Comparison of ENCODE assay signal across 9 cellular contexts in genomic region chr2:12720181-12720580, GRCh38. TPM values are rescaled to one million over a fixed set of nuclear protein-coding genes. Genes with fewer than 3 reads are reported as not detected.
DNase-seq lines count a peak whose midpoint lies in the region; ATAC-seq and TF ChIP-seq lines count a peak whose summit lies in the region.
"Had no signal": no experiment of that assay in that cellular context is flagged by ENCODE, and none has a peak within 500 bp of the region (broad histone marks: within the 10 kb centered on the region; RNA-seq: fewer than 3 reads in every experiment).

No MANE protein-coding gene starts in this region.

- peak overlapping the region; percentile 96; the same call in 1 of the 2 replicates for H3K9ac ChIP-seq in iPS-20b (ENCODE audit: low read depth, low read length)

- H3K4me3 Mint-ChIP-seq in T-helper 2 cell treated with Interferon-gamma antibody and Interleukin-4, amounts not matched to agents 5 μg/mL and 100 μg/mL, for 36 hours, result peak overlapping the region; percentile 91
- peak overlapping the region; percentile 84 for H3K4me3 Mint-ChIP-seq in activated CD4-positive, alpha-beta memory T cell treated with anti-CD3 and anti-CD28 coated beads, Interleukin-2, amount 10 ng/mL, durations not matched to agents 7 days and 5 days

- 20% methylated on average over 1 of the region's 1 CpG for WGBS in suprapubic skin

- no peak overlapping the region for H3K27ac ChIP-seq in iPS-20b (ENCODE audit: low read length)
- no peak overlapping the region for H3K27ac ChIP-seq in suprapubic skin

- H3K4me1 ChIP-seq in iPS-20b (ENCODE audit: insufficient read depth, low read length) (peaks cover 26% of the 10 kb centered on the region; the same call in 1 of the 2 replicates), suprapubic skin (peaks cover 56% of the 10 kb centered on the region)

- peaks cover 65% of the 10 kb centered on the region for H3K36me3 Mint-ChIP-seq in T-helper 2 cell treated with Interferon-gamma antibody and Interleukin-4, amounts not matched to agents 5 μg/mL and 100 μg/mL, for 36 hours (ENCODE audit: low read depth)
- H3K36me3 Mint-ChIP-seq in activated CD4-positive, alpha-beta memory T cell treated with anti-CD3 and anti-CD28 coated beads, Interleukin-2, amount 10 ng/mL, durations not matched to agents 7 days and 5 days (ENCODE audit: low read depth), result peaks cover 56% of the 10 kb centered on the region

- H3K27me3 ChIP-seq in iPS-20b (ENCODE audit: insufficient read depth, low read length) (no peaks in the 10 kb centered on the region; the same call in 1 of the 2 replicates), suprapubic skin (peaks cover 7% of the 10 kb centered on the region)

- POLR2A ChIA-PET in activated CD4-positive, alpha-beta memory T cell treated with anti-CD3 and anti-CD28 coated beads, Interleukin-2, amount 10 ng/mL, durations not matched to agents 7 days and 5 days (lab: Charles Lee), result interaction anchor here (0.9 to 2.4 kb wide), 9 partner anchors 8 to 977 kb away, joined by 3 to 12 read pairs (median 4); no protein-coding TSS in a partner anchor

- H3K4me1 Mint-ChIP-seq in T-helper 2 cell treated with Interferon-gamma antibody and Interleukin-4, amounts not matched to agents 5 μg/mL and 100 μg/mL, for 36 hours (ENCODE audit: low read depth), result peaks cover 65% of the 10 kb centered on the region
- peaks cover 72% of the 10 kb centered on the region for H3K4me1 Mint-ChIP-seq in activated CD4-positive, alpha-beta memory T cell treated with anti-CD3 and anti-CD28 coated beads, Interleukin-2, amount 10 ng/mL, durations not matched to agents 7 days and 5 days

- TF ChIP-seq CTCF in suprapubic skin (IDR thresholded peaks at IDR 0.05), result no peak

- CTCF ChIA-PET in activated CD4-positive, alpha-beta memory T cell treated with anti-CD3 and anti-CD28 coated beads, Interleukin-2, amount 10 ng/mL, durations not matched to agents 7 days and 5 days (lab: Charles Lee), result interaction anchor here (0.9 to 5.6 kb wide), 10 partner anchors 9 to 945 kb away, joined by 3 to 29 read pairs (median 4); no protein-coding TSS in a partner anchor

- TF ChIP-seq POLR2A in suprapubic skin (IDR thresholded peaks at IDR 0.05), result no peak

- no peak for TF ChIP-seq EP300 in suprapubic skin (IDR thresholded peaks at IDR 0.05)

- H3K36me3 ChIP-seq in iPS-20b (ENCODE audit: insufficient read depth, low read depth, low read length) (peaks cover 34% of the 10 kb centered on the region), suprapubic skin (peaks cover 4% of the 10 kb centered on the region)

- H3K9me3 Mint-ChIP-seq in T-helper 2 cell treated with Interferon-gamma antibody and Interleukin-4, amounts not matched to agents 5 μg/mL and 100 μg/mL, for 36 hours, result no peaks in the 10 kb centered on the region
- H3K9me3 Mint-ChIP-seq in activated CD4-positive, alpha-beta memory T cell treated with anti-CD3 and anti-CD28 coated beads, Interleukin-2, amount 10 ng/mL, durations not matched to agents 7 days and 5 days, result no peaks in the 10 kb centered on the region

- H3K4me3 ChIP-seq in iPS-20b (ENCODE audit: low read length) (peak overlapping the region; percentile 96), suprapubic skin (peak overlapping the region; percentile 65)

- DNase-seq in T-helper 2 cell treated with Interferon-gamma antibody and Interleukin-4, amounts not matched to agents 5 μg/mL and 100 μg/mL, for 36 hours (ENCODE audit: low spot score), result no peak
- DNase-seq in T-helper 2 cell (no peak), suprapubic skin (ENCODE audit: low spot score in 2 of 2) (no peak), NCI-H226 (no peak), NCI-H2107 treated with DMSO at 0.1 percent for 48 hours (lab: John Stamatoyannopoulos, UW; ENCODE audit: unreplicated experiment) (no peak)
- DNase-seq in activated CD4-positive, alpha-beta memory T cell treated with anti-CD3 and anti-CD28 coated beads, Interleukin-2, amount 10 ng/mL, durations not matched to agents 7 days and 5 days, result no peak
- DNase-seq: nucleus accumbens had no signal

- H3K9me3 ChIP-seq in iPS-20b (ENCODE audit: insufficient read depth, low read depth, low read length) (no peaks in the 10 kb centered on the region), suprapubic skin (no peaks in the 10 kb centered on the region)

- ATAC-seq in HG02610 (IDR thresholded peaks at IDR 0.05; ENCODE audit: unreplicated experiment), result no peak

- H3K27me3 Mint-ChIP-seq in T-helper 2 cell treated with Interferon-gamma antibody and Interleukin-4, amounts not matched to agents 5 μg/mL and 100 μg/mL, for 36 hours (ENCODE audit: low read depth), result peaks cover 14% of the 10 kb centered on the region
- peaks cover 6% of the 10 kb centered on the region for H3K27me3 Mint-ChIP-seq in activated CD4-positive, alpha-beta memory T cell treated with anti-CD3 and anti-CD28 coated beads, Interleukin-2, amount 10 ng/mL, durations not matched to agents 7 days and 5 days

- H3K27ac Mint-ChIP-seq in T-helper 2 cell treated with Interferon-gamma antibody and Interleukin-4, amounts not matched to agents 5 μg/mL and 100 μg/mL, for 36 hours, result no peak overlapping the region
- peak overlapping the region; percentile 73 for H3K27ac Mint-ChIP-seq in activated CD4-positive, alpha-beta memory T cell treated with anti-CD3 and anti-CD28 coated beads, Interleukin-2, amount 10 ng/mL, durations not matched to agents 7 days and 5 days

RNA-seq across cellular contexts. Expression of gene TRIB2, which starts 3.4 kb away (rescaled TPM):
- total RNA-seq in activated CD4-positive, alpha-beta memory T cell treated with anti-CD3 and anti-CD28 coated beads, Interleukin-2, amount 10 ng/mL, durations not matched to agents 7 days and 5 days, result 10 to 100 TPM; 62.8 to 68.3 TPM
- total RNA-seq in suprapubic skin, result 10 to 100 TPM; 29.7 to 61.3 (median 40.6) TPM
